Comparison of ENCODE assay signal across 8 cellular contexts in genomic region chr16:57628008-57628781, GRCh38. TPM values are rescaled to one million over a fixed set of nuclear protein-coding genes. Genes with fewer than 3 reads are reported as not detected.
A peak's percentile ranks its signal among the peaks of the same experiment; 100 is the strongest.
DNase-seq lines count a peak whose midpoint lies in the region; ATAC-seq and TF ChIP-seq lines count a peak whose summit lies in the region.

TSS of gene ADGRG1 (plus strand) at chr16:57628630. CDS start at chr16:57650288, 21,658 bp downstream.

- no peak within 1 kb of the TSS for H3K4me3 ChIP-seq in body of pancreas

- no peaks in the 10 kb centered on the region for H3K36me3 Mint-ChIP-seq in activated CD4-positive, alpha-beta T cell treated with anti-CD3 and anti-CD28 coated beads for 36 hours (ENCODE audit: low read depth)

- DNase-seq in activated CD4-positive, alpha-beta T cell treated with anti-CD3 and anti-CD28 coated beads for 36 hours: peak; percentile 85
- no peak for DNase-seq in activated CD4-positive, alpha-beta T cell treated with anti-CD3 and anti-CD28 coated beads, Interleukin-2, amount 50 U/mL, for 1 hour
- peak; percentile 47 to 80 (median 62) for DNase-seq in body of pancreas
- peak in 47 of 51 donors; percentile 23 to 94 (median 77) for DNase-seq in hypothalamus (lab: John Stamatoyannopoulos, UW)
- DNase-seq in retina: peak; percentile 77
- DNase-seq in NCI-H774 (lab: John Stamatoyannopoulos, UW): no peak

- no peaks in the 10 kb centered on the region for H3K36me3 ChIP-seq in body of pancreas (replicated peaks in 1 of 2; ENCODE audit: insufficient read depth in 1 of 2, low read depth in 2 of 2)

- TF ChIP-seq POLR2A in body of pancreas (IDR thresholded peaks at IDR 0.05) (peak in 2 of 3 donors; percentile 46 to 49), GM18505 (IDR thresholded peaks at IDR 0.05; ENCODE audit: borderline replicate concordance, extremely low read depth, insufficient read depth, insufficient read length) (no peak)

- H3K9me3 ChIP-seq in body of pancreas: no peaks in the 10 kb centered on the region

- peak within 1 kb of the TSS; percentile 19 to 56 (median 40) for H3K27ac ChIP-seq in body of pancreas

- ATAC-seq in activated CD4-positive, alpha-beta T cell treated with anti-CD3 and anti-CD28 coated beads for 36 hours: peak; percentile 97
- ATAC-seq in SK-N-SH treated with all-trans-retinoic acid at 6 μM for 48 hours: peak; percentile 86
- ATAC-seq in body of pancreas: peak; percentile 67
- no peak for ATAC-seq in GM18505 (IDR thresholded peaks at IDR 0.05; ENCODE audit: unreplicated experiment)

- POLR2A ChIA-PET in activated CD4-positive, alpha-beta T cell treated with anti-CD3 and anti-CD28 coated beads for 36 hours (lab: Charles Lee): interaction anchor here (1.1 kb wide), 1 partner anchor 19 kb away, joined by 9 read pairs; no protein-coding TSS in a partner anchor

- H3K27me3 ChIP-seq in body of pancreas: no peaks in the 10 kb centered on the region

- 54 to 78% methylated on average over 5 to 30 of the region's 32 CpGs for WGBS in body of pancreas, 2 donors

- no peak within 1 kb of the TSS for H3K27ac Mint-ChIP-seq in activated CD4-positive, alpha-beta T cell treated with anti-CD3 and anti-CD28 coated beads for 36 hours

- H3K4me1 ChIP-seq in body of pancreas: peaks cover 58% of the 10 kb centered on the region

- peaks cover 17% of the 10 kb centered on the region for H3K27me3 Mint-ChIP-seq in activated CD4-positive, alpha-beta T cell treated with anti-CD3 and anti-CD28 coated beads for 36 hours

- CTCF ChIA-PET in activated CD4-positive, alpha-beta T cell treated with anti-CD3 and anti-CD28 coated beads for 36 hours (lab: Charles Lee): interaction anchor here (1.1 kb wide), 2 partner anchors 10 to 31 kb away, joined by 3 to 4 read pairs; no protein-coding TSS in a partner anchor

- peak in 1 of 7 experiments; percentile 15 for TF ChIP-seq CTCF in body of pancreas (IDR thresholded peaks at IDR 0.05)

- intact Hi-C loops in activated CD4-positive, alpha-beta T cell treated with anti-CD3 and anti-CD28 coated beads for 36 hours (cut with DNase I, micrococcal nuclease): loop anchor here in 1 of 2 experiments (1.0 kb wide), 1 partner anchor 19 kb away; no protein-coding TSS in a partner anchor
- intact Hi-C loops in body of pancreas (cut with DNase I): no loop called here

- H3K9me3 Mint-ChIP-seq in activated CD4-positive, alpha-beta T cell treated with anti-CD3 and anti-CD28 coated beads for 36 hours (ENCODE audit: low read depth): no peaks in the 10 kb centered on the region

- peaks cover 13% of the 10 kb centered on the region for H3K4me1 Mint-ChIP-seq in activated CD4-positive, alpha-beta T cell treated with anti-CD3 and anti-CD28 coated beads for 36 hours

- H3K4me3 Mint-ChIP-seq in activated CD4-positive, alpha-beta T cell treated with anti-CD3 and anti-CD28 coated beads for 36 hours: peak within 1 kb of the TSS; percentile 18

TF ChIP-seq in SK-N-SH treated with all-trans-retinoic acid at 6 μM for 48 hours, 23 proteins besides CTCF, POLR2A, EP300 and RAD21:
- TF ChIP-seq ZC3H10 (CRISPR knock-in tag; IDR thresholded peaks at IDR 0.05) (no peak), ARNTL (CRISPR knock-in tag; IDR thresholded peaks at IDR 0.05; ENCODE audit: borderline replicate concordance, low read depth) (no peak), ISL1 (CRISPR knock-in tag; IDR thresholded peaks at IDR 0.05) (no peak), GLIS3 (CRISPR knock-in tag; IDR thresholded peaks at IDR 0.05) (no peak), ZFP30 (CRISPR knock-in tag; IDR thresholded peaks at IDR 0.05) (no peak), ZNF8 (CRISPR knock-in tag; IDR thresholded peaks at IDR 0.05) (no peak), ZFP3 (CRISPR knock-in tag; IDR thresholded peaks at IDR 0.05) (no peak), PPARA (CRISPR knock-in tag; IDR thresholded peaks at IDR 0.05; ENCODE audit: borderline replicate concordance) (no peak), PATZ1 (CRISPR knock-in tag; IDR thresholded peaks at IDR 0.05; ENCODE audit: borderline replicate concordance) (no peak), TOX (CRISPR knock-in tag; IDR thresholded peaks at IDR 0.05; ENCODE audit: borderline replicate concordance) (no peak), RARB (CRISPR knock-in tag; IDR thresholded peaks at IDR 0.05) (no peak), BACH2 (CRISPR knock-in tag; IDR thresholded peaks at IDR 0.05; ENCODE audit: borderline replicate concordance) (no peak), OSR1 (CRISPR knock-in tag; IDR thresholded peaks at IDR 0.05) (no peak), SNAI2 (CRISPR knock-in tag; IDR thresholded peaks at IDR 0.05) (no peak), POU6F1 (CRISPR knock-in tag; IDR thresholded peaks at IDR 0.05; ENCODE audit: borderline replicate concordance, low read depth) (no peak), ZNF565 (CRISPR knock-in tag; conservative IDR thresholded peaks at IDR 0.05; ENCODE audit: low read depth) (no peak), CSDC2 (CRISPR knock-in tag; IDR thresholded peaks at IDR 0.05) (no peak)
- TF ChIP-seq, protein P1, sequence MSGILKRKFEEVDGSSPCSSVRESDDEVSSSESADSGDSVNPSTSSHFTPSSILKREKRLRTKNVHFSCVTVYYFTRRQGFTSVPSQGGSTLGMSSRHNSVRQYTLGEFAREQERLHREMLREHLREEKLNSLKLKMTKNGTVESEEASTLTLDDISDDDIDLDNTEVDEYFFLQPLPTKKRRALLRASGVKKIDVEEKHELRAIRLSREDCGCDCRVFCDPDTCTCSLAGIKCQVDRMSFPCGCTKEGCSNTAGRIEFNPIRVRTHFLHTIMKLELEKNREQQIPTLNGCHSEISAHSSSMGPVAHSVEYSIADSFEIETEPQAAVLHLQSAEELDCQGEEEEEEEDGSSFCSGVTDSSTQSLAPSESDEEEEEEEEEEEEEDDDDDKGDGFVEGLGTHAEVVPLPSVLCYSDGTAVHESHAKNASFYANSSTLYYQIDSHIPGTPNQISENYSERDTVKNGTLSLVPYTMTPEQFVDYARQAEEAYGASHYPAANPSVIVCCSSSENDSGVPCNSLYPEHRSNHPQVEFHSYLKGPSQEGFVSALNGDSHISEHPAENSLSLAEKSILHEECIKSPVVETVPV (CRISPR knock-in tag; IDR thresholded peaks at IDR 0.05): no peak
- TF ChIP-seq, protein P2, sequence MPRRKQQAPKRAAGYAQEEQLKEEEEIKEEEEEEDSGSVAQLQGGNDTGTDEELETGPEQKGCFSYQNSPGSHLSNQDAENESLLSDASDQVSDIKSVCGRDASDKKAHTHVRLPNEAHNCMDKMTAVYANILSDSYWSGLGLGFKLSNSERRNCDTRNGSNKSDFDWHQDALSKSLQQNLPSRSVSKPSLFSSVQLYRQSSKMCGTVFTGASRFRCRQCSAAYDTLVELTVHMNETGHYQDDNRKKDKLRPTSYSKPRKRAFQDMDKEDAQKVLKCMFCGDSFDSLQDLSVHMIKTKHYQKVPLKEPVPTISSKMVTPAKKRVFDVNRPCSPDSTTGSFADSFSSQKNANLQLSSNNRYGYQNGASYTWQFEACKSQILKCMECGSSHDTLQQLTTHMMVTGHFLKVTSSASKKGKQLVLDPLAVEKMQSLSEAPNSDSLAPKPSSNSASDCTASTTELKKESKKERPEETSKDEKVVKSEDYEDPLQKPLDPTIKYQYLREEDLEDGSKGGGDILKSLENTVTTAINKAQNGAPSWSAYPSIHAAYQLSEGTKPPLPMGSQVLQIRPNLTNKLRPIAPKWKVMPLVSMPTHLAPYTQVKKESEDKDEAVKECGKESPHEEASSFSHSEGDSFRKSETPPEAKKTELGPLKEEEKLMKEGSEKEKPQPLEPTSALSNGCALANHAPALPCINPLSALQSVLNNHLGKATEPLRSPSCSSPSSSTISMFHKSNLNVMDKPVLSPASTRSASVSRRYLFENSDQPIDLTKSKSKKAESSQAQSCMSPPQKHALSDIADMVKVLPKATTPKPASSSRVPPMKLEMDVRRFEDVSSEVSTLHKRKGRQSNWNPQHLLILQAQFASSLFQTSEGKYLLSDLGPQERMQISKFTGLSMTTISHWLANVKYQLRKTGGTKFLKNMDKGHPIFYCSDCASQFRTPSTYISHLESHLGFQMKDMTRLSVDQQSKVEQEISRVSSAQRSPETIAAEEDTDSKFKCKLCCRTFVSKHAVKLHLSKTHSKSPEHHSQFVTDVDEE (CRISPR knock-in tag; IDR thresholded peaks at IDR 0.05): no peak

RNA-seq across cellular contexts. Expression of gene ADGRG1, which starts in this region (rescaled TPM):
- 1 to 10 TPM; 6.3 to 6.8 TPM for total RNA-seq in activated CD4-positive, alpha-beta T cell treated with anti-CD3 and anti-CD28 coated beads for 36 hours
- total RNA-seq in body of pancreas: 10 to 100 TPM; 53.7 to 61.6 TPM

Comparison
In these comparisons a context has a peak if more than half of its experiments do, and no peak if none do; other contexts are left out.
1. RNA of gene ADGRG1 (total RNA-seq): 53.7 to 61.6 TPM in body of pancreas; 6.3 to 6.8 TPM in activated CD4-positive, alpha-beta T cell treated with anti-CD3 and anti-CD28 coated beads for 36 hours; every median in the first group is over 4 times any median in the second.
2. DNase-seq: peak in activated CD4-positive, alpha-beta T cell treated with anti-CD3 and anti-CD28 coated beads for 36 hours (single experiment), body of pancreas (4 of 4), hypothalamus (47 of 51) and retina (single experiment); none in activated CD4-positive, alpha-beta T cell treated with anti-CD3 and anti-CD28 coated beads, Interleukin-2, amount 50 U/mL, for 1 hour (single experiment) and NCI-H774 (single experiment).